In the genomic region with DNA sequence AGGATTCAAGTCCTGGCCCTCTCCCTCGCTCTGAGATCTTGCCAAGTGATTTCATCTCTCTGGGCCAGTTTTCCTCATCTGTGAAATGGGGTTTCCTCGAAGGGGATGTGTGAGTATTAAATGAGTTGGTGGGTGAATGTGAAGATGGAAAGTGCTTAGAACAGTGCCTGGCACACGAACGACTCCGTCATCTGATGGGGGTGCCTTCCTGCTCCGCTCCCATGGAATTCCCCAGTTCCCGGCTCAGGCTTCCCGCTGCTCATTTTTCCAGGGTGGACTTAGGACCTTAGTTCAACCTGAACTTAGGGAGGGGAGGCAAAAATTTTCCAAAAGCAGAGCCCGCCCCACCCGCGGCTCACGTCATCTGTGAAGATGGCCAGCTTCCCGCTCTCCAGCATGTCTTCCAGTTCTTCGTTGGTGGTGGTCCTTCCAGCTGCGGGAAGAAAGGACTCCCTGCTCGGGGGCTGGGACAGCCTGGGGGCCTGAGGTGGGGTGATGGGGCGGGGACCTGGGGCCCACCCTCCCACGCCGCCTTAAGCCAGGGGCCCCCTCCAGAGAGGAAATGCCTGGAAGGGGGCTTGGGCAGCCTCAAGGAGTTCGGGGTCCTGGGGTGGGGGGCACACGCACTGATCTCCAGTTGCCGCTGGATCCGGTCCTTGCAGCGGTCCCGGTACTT, we compare ENCODE assay signal across 6 cellular contexts. TPM values are rescaled to one million over a fixed set of nuclear protein-coding genes. Genes with fewer than 3 reads are reported as not detected.
DNase-seq lines count a peak whose midpoint lies in the region; ATAC-seq, FAIRE-seq and TF ChIP-seq lines count a peak whose summit lies in the region.

No MANE protein-coding gene starts in this region.

- peaks cover 1 to 14% (median 4%) of the 10 kb centered on the region in 3 donors for H3K27me3 Mint-ChIP-seq in CD14-positive monocyte (ENCODE audit: low read depth in 3 of 3)
- peaks cover 3 to 6% (median 6%) of the 10 kb centered on the region in 3 donors for H3K27me3 Mint-ChIP-seq in immature natural killer cell (ENCODE audit: low read depth in 3 of 3)

- H3K27ac Mint-ChIP-seq in CD14-positive monocyte (peak overlapping the region; percentile 82 to 94 (median 89)), immature natural killer cell (peak overlapping the region in 2 of 6 donors; percentile 15 to 41)

- intact Hi-C loops in CD14-positive monocyte (cut with micrococcal nuclease): loop anchor here (5.0 to 10.0 kb wide), 3 partner anchors 36 to 184 kb away; partner anchors contain the start of gene STX4 (in 1 of the 2)

- ATAC-seq in GM21825 (IDR thresholded peaks at IDR 0.05; ENCODE audit: unreplicated experiment) (no peak), GM18870 (IDR thresholded peaks at IDR 0.05; ENCODE audit: unreplicated experiment) (no peak)

- no peak for FAIRE-seq in RCC 7860 (lab: Jason Lieb, UNC)

- H3K9me3 Mint-ChIP-seq in CD14-positive monocyte: no peaks in the 10 kb centered on the region
- no peaks in the 10 kb centered on the region for H3K9me3 Mint-ChIP-seq in immature natural killer cell

- H3K36me3 Mint-ChIP-seq in CD14-positive monocyte: no peaks in the 10 kb centered on the region
- no peaks in the 10 kb centered on the region for H3K36me3 Mint-ChIP-seq in immature natural killer cell

- H3K4me3 Mint-ChIP-seq in CD14-positive monocyte (peak overlapping the region; percentile 83 to 93), immature natural killer cell (peak overlapping the region; percentile 71 to 81 (median 74))

- DNase-seq in CD14-positive monocyte (ENCODE audit: low spot score) (no peak), RCC 7860 (ENCODE audit: low spot score) (peak; percentile 61), immature natural killer cell (no peak), NCI-H2107 treated with DMSO at 0.1 percent for 48 hours (lab: John Stamatoyannopoulos, UW; ENCODE audit: unreplicated experiment) (no peak)

- TF ChIP-seq CTCF in CD14-positive monocyte (IDR thresholded peaks at IDR 0.05): no peak

- H3K4me1 Mint-ChIP-seq in CD14-positive monocyte (peaks cover 31% of the 10 kb centered on the region), immature natural killer cell (peaks cover 4 to 7% of the 10 kb centered on the region in 2 donors)

RNA-seq across cellular contexts. Expression of gene HSD3B7, which starts 11.5 kb away (rescaled TPM):
- polyA plus RNA-seq in CD14-positive monocyte (1 to 10 TPM in 1 of 2 donors, under 1 TPM in 1; 0.89 to 4.3 TPM), immature natural killer cell (not detected)

RNA-seq across cellular contexts. Expression of gene STX1B, which starts 14.0 kb away (rescaled TPM):
- polyA plus RNA-seq in CD14-positive monocyte (not detected), immature natural killer cell (not detected)

RNA-seq across cellular contexts. Expression of gene STX4, which starts 36.9 kb away (rescaled TPM):
- polyA plus RNA-seq in CD14-positive monocyte (10 to 100 TPM; 18.6 to 21.8 TPM), immature natural killer cell (10 to 100 TPM; 31.3 to 46.4 (median 33.3) TPM)

RNA-seq across cellular contexts. Expression of gene SETD1A, which starts 38.9 kb away (rescaled TPM):
- 1 to 10 TPM in 1 of 2 donors, under 1 TPM in 1; 0.16 to 1.3 TPM for polyA plus RNA-seq in CD14-positive monocyte
- polyA plus RNA-seq in immature natural killer cell: 1 to 10 TPM in 2 of 3 donors, not detected in 1; 1.8 to 2.4 TPM

RNA-seq across cellular contexts. Expression of gene ORAI3, which starts 47.6 kb away (rescaled TPM):
- polyA plus RNA-seq in CD14-positive monocyte (10 to 100 TPM; 76.8 to 80.3 TPM), immature natural killer cell (10 to 100 TPM; 31.4 to 50.0 (median 40.3) TPM)
